1 cellular context compared by ENCODE assay signal in the genomic region with DNA sequence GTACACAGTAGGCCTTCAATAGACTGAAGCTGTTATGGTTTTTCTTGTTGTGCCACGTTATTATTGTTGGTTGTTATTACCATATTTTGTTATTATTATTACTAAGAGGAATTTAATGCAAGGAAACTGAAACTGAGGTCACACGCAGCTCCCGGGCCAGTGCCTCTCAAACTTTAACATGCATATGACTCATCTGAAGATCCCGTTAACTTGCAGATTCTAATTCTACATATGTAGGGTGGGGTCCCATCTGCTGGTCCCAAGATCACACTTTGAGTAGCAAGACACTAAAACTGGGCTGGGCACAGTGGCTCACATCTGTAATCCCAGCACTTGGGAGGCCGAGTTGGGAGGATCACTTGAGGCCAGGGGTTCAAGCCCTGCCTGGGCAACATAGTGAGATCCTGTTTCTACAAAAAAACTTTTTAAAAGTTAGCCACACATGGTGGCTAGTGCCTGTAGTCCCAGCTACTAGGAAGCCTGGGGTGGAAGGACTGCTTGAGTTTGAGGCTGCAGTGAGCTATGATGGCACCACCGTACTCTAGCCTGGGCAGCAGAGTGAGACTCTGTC.
TF ChIP-seq lines count a peak whose summit lies in the region.

No MANE protein-coding gene starts in this region.

TF ChIP-seq in H1, 55 proteins besides CTCF, POLR2A, EP300 and RAD21:
- TF ChIP-seq, protein P1, sequence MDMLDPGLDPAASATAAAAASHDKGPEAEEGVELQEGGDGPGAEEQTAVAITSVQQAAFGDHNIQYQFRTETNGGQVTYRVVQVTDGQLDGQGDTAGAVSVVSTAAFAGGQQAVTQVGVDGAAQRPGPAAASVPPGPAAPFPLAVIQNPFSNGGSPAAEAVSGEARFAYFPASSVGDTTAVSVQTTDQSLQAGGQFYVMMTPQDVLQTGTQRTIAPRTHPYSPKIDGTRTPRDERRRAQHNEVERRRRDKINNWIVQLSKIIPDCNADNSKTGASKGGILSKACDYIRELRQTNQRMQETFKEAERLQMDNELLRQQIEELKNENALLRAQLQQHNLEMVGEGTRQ (IDR thresholded peaks at IDR 0.05; ENCODE audit: low read length): no peak
- TF ChIP-seq KDM1A (IDR thresholded peaks at IDR 0.05; ENCODE audit: borderline replicate concordance, low read length) (0 out of 2 replicates have a peak, but pooled peaks have one; percentile 22), JUN (IDR thresholded peaks at IDR 0.05; ENCODE audit: low read depth, low read length) (no peak)
